ENCODE assay signal across 27 cellular contexts in genomic region chr1:198267056-198267455, GRCh38.
"Had no signal": no experiment of that assay in that cellular context is flagged by ENCODE, and none has a peak within 500 bp of the region (broad histone marks: within the 10 kb centered on the region; RNA-seq: fewer than 3 reads in every experiment).

No MANE protein-coding gene starts in this region.

- FAIRE-seq: islet of Langerhans, urothelium cell line had no signal

- H3K36me3 Mint-ChIP-seq: natural killer cell treated with Interleukin-12 subunit alpha and Interleukin-12 subunit beta and Interleukin-15 and Interleukin-18, amount 100 ng/mL, for 72 hours had no signal

- ATAC-seq: esophagus mucosa; gastrocnemius medialis; mucosa of descending colon; natural killer cell treated with Interleukin-12 subunit alpha and Interleukin-12 subunit beta and Interleukin-15 and Interleukin-18, amount 100 ng/mL, for 72 hours; stimulated activated naive B cell treated with anti-CD40 and anti-IgM and Interleukin-4, amounts not matched to agents 10 μg/mL and 1 μg/mL and 100 μg/mL, for 72 hours had no signal

- H3K27me3 Mint-ChIP-seq: dendritic cell treated with granulocyte-macrophage colony-stimulating factor and Interleukin-4, amounts not matched to agents 40 ng/mL and 50 ng/mL, for 4 days; naive B cell; natural killer cell treated with Interleukin-12 subunit alpha and Interleukin-12 subunit beta and Interleukin-15 and Interleukin-18, amount 100 ng/mL, for 72 hours; stimulated activated naive B cell treated with anti-CD40 and anti-IgM and Interleukin-4, amounts not matched to agents 10 μg/mL and 1 μg/mL and 100 μg/mL, for 72 hours; stimulated activated naive CD8-positive, alpha-beta T cell treated with anti-CD3 and anti-CD28 coated beads, Interleukin-15, Interleukin-2, amounts not matched to agents 100 ng/mL and 50 ng/mL, for 24 hours had no signal

- H3K4me3 Mint-ChIP-seq: dendritic cell treated with granulocyte-macrophage colony-stimulating factor and Interleukin-4, amounts not matched to agents 40 ng/mL and 50 ng/mL, for 4 days; endodermal cell; mesothelial cell of epicardium; naive B cell; natural killer cell treated with Interleukin-12 subunit alpha and Interleukin-12 subunit beta and Interleukin-15 and Interleukin-18, amount 100 ng/mL, for 72 hours; neural crest cell; stimulated activated naive B cell treated with anti-CD40 and anti-IgM and Interleukin-4, amounts not matched to agents 10 μg/mL and 1 μg/mL and 100 μg/mL, for 72 hours; stimulated activated naive CD8-positive, alpha-beta T cell treated with anti-CD3 and anti-CD28 coated beads, Interleukin-15, Interleukin-2, amounts not matched to agents 100 ng/mL and 50 ng/mL, for 24 hours had no signal

- DNase-seq: colonic mucosa; effector CD8-positive, alpha-beta T cell; endodermal cell; foreskin fibroblast; gastrocnemius medialis; head of caudate nucleus; hippocampal formation; mucosa of descending colon; naive B cell; spleen; stimulated activated naive B cell treated with anti-CD40 and anti-IgM and Interleukin-4, amounts not matched to agents 10 μg/mL and 1 μg/mL and 100 μg/mL, for 72 hours; upper lobe of left lung had no signal

- H3K4me1 Mint-ChIP-seq: naive B cell, neural crest cell had no signal

- H3K9me3 Mint-ChIP-seq: dendritic cell treated with granulocyte-macrophage colony-stimulating factor and Interleukin-4, amounts not matched to agents 40 ng/mL and 50 ng/mL, for 4 days; endodermal cell; mesothelial cell of epicardium; naive B cell; natural killer cell treated with Interleukin-12 subunit alpha and Interleukin-12 subunit beta and Interleukin-15 and Interleukin-18, amount 100 ng/mL, for 72 hours; neural crest cell; stimulated activated naive B cell treated with anti-CD40 and anti-IgM and Interleukin-4, amounts not matched to agents 10 μg/mL and 1 μg/mL and 100 μg/mL, for 72 hours; stimulated activated naive CD8-positive, alpha-beta T cell treated with anti-CD3 and anti-CD28 coated beads, Interleukin-15, Interleukin-2, amounts not matched to agents 100 ng/mL and 50 ng/mL, for 24 hours had no signal

- H3K79me2 ChIP-seq: parathyroid adenoma had no signal

- H3K36me3 ChIP-seq: colonic mucosa, gastrocnemius medialis, neutrophil, prostate gland, right atrium auricular region had no signal

- H3K9ac ChIP-seq: parathyroid adenoma had no signal

- H3K27ac ChIP-seq: colonic mucosa, gastrocnemius medialis, neutrophil, parathyroid adenoma, prostate gland, skin epidermis, spleen, tibial nerve, upper lobe of left lung had no signal

- H3K9me3 ChIP-seq: colonic mucosa, gastrocnemius medialis, mucosa of descending colon, neutrophil, prostate gland, right atrium auricular region, spleen, thoracic aorta, tibial nerve, upper lobe of left lung had no signal

- H3K4me1 ChIP-seq: colonic mucosa, gastrocnemius medialis, parathyroid adenoma, prostate gland had no signal

- H3K4me3 ChIP-seq: colonic mucosa, gastrocnemius medialis, mucosa of descending colon, prostate gland, right atrium auricular region, skin epidermis, spleen, thoracic aorta, tibial nerve, upper lobe of left lung had no signal

- H3K27me3 ChIP-seq: colonic mucosa, gastrocnemius medialis, neutrophil, right atrium auricular region, spleen, tibial nerve, upper lobe of left lung had no signal

- H3K27ac Mint-ChIP-seq: dendritic cell treated with granulocyte-macrophage colony-stimulating factor and Interleukin-4, amounts not matched to agents 40 ng/mL and 50 ng/mL, for 4 days; endodermal cell; mesothelial cell of epicardium; naive B cell; natural killer cell treated with Interleukin-12 subunit alpha and Interleukin-12 subunit beta and Interleukin-15 and Interleukin-18, amount 100 ng/mL, for 72 hours; stimulated activated naive B cell treated with anti-CD40 and anti-IgM and Interleukin-4, amounts not matched to agents 10 μg/mL and 1 μg/mL and 100 μg/mL, for 72 hours; stimulated activated naive CD8-positive, alpha-beta T cell treated with anti-CD3 and anti-CD28 coated beads, Interleukin-15, Interleukin-2, amounts not matched to agents 100 ng/mL and 50 ng/mL, for 24 hours had no signal

- H2AFZ ChIP-seq: parathyroid adenoma had no signal
